In the genomic region with DNA sequence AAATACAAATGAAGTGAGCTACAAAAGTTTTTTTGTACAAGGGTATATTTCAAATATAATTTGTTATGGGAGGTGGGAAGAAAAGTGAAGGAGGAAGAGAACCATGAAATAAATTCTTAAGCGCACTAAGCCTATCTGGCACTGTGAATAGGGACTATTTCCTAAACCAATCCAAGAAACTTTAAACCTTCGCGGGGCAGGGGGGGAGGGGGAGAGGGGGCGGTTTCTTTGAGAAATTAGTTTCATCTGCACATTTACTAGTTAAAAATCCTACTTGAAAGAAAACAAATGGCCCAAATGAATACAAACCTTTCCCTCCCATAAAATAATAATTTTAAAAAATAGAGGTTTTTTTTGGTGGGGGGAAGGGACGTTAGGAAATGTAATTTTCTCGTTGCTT, we compare ENCODE assay signal across 8 cellular contexts. TPM values are rescaled to one million over a fixed set of nuclear protein-coding genes. Genes with fewer than 3 reads are reported as not detected.
DNase-seq lines count a peak whose midpoint lies in the region; ATAC-seq and TF ChIP-seq lines count a peak whose summit lies in the region.

No MANE protein-coding gene starts in this region.

- H3K4me3 Mint-ChIP-seq in Calu3 (ENCODE audit: low read depth, unreplicated experiment) = peak overlapping the region; percentile 74

- CTCF ChIA-PET in Calu3 (lab: Charles Lee) = interaction anchor here (0.7 to 2.2 kb wide), 11 partner anchors 10 to 164 kb away, joined by 3 to 19 read pairs (median 4); a partner anchor contains a TSS

- H3K4me1 ChIP-seq in muscle layer of colon (ENCODE audit: insufficient read depth, low read length) = peaks cover 10% of the 10 kb centered on the region

- H3K4me1 Mint-ChIP-seq in Calu3 (ENCODE audit: low read depth, unreplicated experiment) = peaks cover 12% of the 10 kb centered on the region

- peak overlapping the region; percentile 63 for H3K27ac Mint-ChIP-seq in Calu3 (ENCODE audit: unreplicated experiment)

- no peaks in the 10 kb centered on the region for H3K9me3 Mint-ChIP-seq in Calu3 (ENCODE audit: low read depth, unreplicated experiment)

- no peak for TF ChIP-seq CTCF in Calu3 (IDR thresholded peaks at IDR 0.05; ENCODE audit: unreplicated experiment)

- no peaks in the 10 kb centered on the region for H3K27me3 Mint-ChIP-seq in Calu3 (ENCODE audit: unreplicated experiment)

- no peak for DNase-seq in Calu3
- DNase-seq in MG63 = no peak
- no peak for DNase-seq in activated gamma-delta T cell treated with Interleukin-2 at 50 U/mL for 16 hours
- no peak for DNase-seq in SW 1271 (lab: John Stamatoyannopoulos, UW)

- H3K9ac ChIP-seq in muscle layer of colon (ENCODE audit: low read length) = peak overlapping the region; percentile 56

- peak overlapping the region; percentile 30 for H3K27ac ChIP-seq in cingulate gyrus (ENCODE audit: low read depth, low read length)
- peak overlapping the region; percentile 57 for H3K27ac ChIP-seq in muscle layer of colon (ENCODE audit: low read depth, low read length)

- H3K27me3 ChIP-seq in MG63 (peaks cover 5% of the 10 kb centered on the region; the same call in 1 of the 2 replicates), muscle layer of colon (ENCODE audit: control insufficient read depth in 1 of 2, insufficient read depth in 2 of 2, low read length in 2 of 2) (no peaks in the 10 kb centered on the region)

- H3K4me3 ChIP-seq in MG63 (peak overlapping the region; percentile 88), muscle layer of colon (ENCODE audit: low read depth in 1 of 2, low read length in 2 of 2) (peak overlapping the region; percentile 52 to 69)

- H3K9me3 ChIP-seq in MG63 (no peaks in the 10 kb centered on the region), muscle layer of colon (ENCODE audit: low read length) (no peaks in the 10 kb centered on the region)

- ATAC-seq in GM21381 (IDR thresholded peaks at IDR 0.05; ENCODE audit: unreplicated experiment) (no peak), HG03520 (IDR thresholded peaks at IDR 0.05; ENCODE audit: unreplicated experiment) (no peak)

- H3K36me3 ChIP-seq in MG63 (peaks cover 24% of the 10 kb centered on the region), muscle layer of colon (ENCODE audit: insufficient read depth, low read length) (peaks cover 8% of the 10 kb centered on the region)

- intact Hi-C loops in Calu3 (cut with micrococcal nuclease; ENCODE audit: unreplicated experiment) = loop anchor here (2.0 to 10.0 kb wide), 3 partner anchors 28 to 132 kb away; a partner anchor contains a TSS

- peaks cover 52% of the 10 kb centered on the region for H3K36me3 Mint-ChIP-seq in Calu3 (ENCODE audit: insufficient read depth, unreplicated experiment)

- BruUV-seq in Calu3 (replicated peaks; lab: Mats Ljungman, UMichigan) = no TSS peak

RNA-seq across cellular contexts. Expression of a gene that starts 0.4 kb away (rescaled TPM):
- 64.7 and 71.6 TPM in 2 replicates for total RNA-seq in Calu3 (2022)
- 12.1 and 14.1 TPM in 2 replicates for total RNA-seq in MG63 (2014; rRNA removed; shearing (Covaris generic); ENCODE audit: low replicate concordance)

RNA-seq across cellular contexts. Expression of a gene that starts 24.1 kb away (rescaled TPM):
- not detected in 2 replicates for total RNA-seq in Calu3 (2022)
- total RNA-seq in MG63 (2014; rRNA removed; shearing (Covaris generic); ENCODE audit: low replicate concordance) = 0.95 TPM in 1 of 2 replicates, not detected in the other
